ENCODE assay signal across 1 cellular context in the genomic region with DNA sequence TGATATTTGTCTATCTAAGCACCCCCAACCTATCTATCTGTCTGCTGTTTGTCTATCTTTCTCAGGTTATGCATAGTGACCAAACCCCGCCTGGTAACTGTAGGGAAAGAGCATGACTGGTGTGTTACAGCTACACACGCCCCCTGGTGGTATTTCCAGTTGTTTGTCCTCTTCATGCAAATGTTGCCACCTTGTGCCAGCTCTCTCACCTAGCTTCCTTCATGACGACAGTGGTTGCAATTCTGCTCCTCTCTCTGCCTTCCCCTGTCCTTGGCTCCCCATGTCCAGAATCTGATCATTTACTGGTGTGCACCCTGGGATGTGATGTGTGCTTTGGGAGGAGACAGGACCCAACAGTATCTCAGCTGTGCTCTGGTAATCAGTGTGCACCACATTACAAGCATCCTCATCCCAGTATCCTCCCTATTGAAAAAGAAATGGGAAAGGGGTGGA.
TF ChIP-seq lines count a peak whose summit lies in the region.

No MANE protein-coding gene starts in this region.

TF ChIP-seq in HepG2, 621 proteins besides CTCF, POLR2A, EP300 and RAD21 (continued from another document):
- no peak for TF ChIP-seq ZNF781 (CRISPR knock-in tag; IDR thresholded peaks at IDR 0.05; ENCODE audit: borderline replicate concordance, not compliant biosample characterization)
- no peak for TF ChIP-seq ZNF282 (IDR thresholded peaks at IDR 0.05; ENCODE audit: partially characterized antibody)
- TF ChIP-seq SSRP1 (CRISPR knock-in tag; IDR thresholded peaks at IDR 0.05) = 0 out of 2 replicates have a peak, but pooled peaks have one; percentile 51
- TF ChIP-seq ZNF746 (CRISPR knock-in tag; IDR thresholded peaks at IDR 0.05) = no peak
- TF ChIP-seq ZNF777 (CRISPR knock-in tag; IDR thresholded peaks at IDR 0.05) = no peak
- TF ChIP-seq FOXA1 (IDR thresholded peaks at IDR 0.05) = no peak
- TF ChIP-seq FOXA1 (CRISPR knock-in tag; IDR thresholded peaks at IDR 0.05) = peak; percentile 63
- TF ChIP-seq, protein P1, sequence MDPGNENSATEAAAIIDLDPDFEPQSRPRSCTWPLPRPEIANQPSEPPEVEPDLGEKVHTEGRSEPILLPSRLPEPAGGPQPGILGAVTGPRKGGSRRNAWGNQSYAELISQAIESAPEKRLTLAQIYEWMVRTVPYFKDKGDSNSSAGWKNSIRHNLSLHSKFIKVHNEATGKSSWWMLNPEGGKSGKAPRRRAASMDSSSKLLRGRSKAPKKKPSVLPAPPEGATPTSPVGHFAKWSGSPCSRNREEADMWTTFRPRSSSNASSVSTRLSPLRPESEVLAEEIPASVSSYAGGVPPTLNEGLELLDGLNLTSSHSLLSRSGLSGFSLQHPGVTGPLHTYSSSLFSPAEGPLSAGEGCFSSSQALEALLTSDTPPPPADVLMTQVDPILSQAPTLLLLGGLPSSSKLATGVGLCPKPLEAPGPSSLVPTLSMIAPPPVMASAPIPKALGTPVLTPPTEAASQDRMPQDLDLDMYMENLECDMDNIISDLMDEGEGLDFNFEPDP (CRISPR knock-in tag; conservative IDR thresholded peaks at IDR 0.05) = 0 out of 2 replicates have a peak, but pooled peaks have one; percentile 46
- TF ChIP-seq, protein P2, sequence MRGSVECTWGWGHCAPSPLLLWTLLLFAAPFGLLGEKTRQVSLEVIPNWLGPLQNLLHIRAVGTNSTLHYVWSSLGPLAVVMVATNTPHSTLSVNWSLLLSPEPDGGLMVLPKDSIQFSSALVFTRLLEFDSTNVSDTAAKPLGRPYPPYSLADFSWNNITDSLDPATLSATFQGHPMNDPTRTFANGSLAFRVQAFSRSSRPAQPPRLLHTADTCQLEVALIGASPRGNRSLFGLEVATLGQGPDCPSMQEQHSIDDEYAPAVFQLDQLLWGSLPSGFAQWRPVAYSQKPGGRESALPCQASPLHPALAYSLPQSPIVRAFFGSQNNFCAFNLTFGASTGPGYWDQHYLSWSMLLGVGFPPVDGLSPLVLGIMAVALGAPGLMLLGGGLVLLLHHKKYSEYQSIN (CRISPR knock-in tag; IDR thresholded peaks at IDR 0.05; ENCODE audit: borderline replicate concordance) = no peak
- TF ChIP-seq SRSF9 (IDR thresholded peaks at IDR 0.05; ENCODE audit: borderline replicate concordance, insufficient read depth, low read depth, low read length, poor library complexity, severe bottlenecking) = no peak
- peak; percentile 35 for TF ChIP-seq TEAD3 (CRISPR knock-in tag; optimal IDR thresholded peaks at IDR 0.05; ENCODE audit: borderline replicate concordance)
- TF ChIP-seq, protein P3, sequence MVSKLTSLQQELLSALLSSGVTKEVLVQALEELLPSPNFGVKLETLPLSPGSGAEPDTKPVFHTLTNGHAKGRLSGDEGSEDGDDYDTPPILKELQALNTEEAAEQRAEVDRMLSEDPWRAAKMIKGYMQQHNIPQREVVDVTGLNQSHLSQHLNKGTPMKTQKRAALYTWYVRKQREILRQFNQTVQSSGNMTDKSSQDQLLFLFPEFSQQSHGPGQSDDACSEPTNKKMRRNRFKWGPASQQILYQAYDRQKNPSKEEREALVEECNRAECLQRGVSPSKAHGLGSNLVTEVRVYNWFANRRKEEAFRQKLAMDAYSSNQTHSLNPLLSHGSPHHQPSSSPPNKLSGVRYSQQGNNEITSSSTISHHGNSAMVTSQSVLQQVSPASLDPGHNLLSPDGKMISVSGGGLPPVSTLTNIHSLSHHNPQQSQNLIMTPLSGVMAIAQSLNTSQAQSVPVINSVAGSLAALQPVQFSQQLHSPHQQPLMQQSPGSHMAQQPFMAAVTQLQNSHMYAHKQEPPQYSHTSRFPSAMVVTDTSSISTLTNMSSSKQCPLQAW (CRISPR knock-in tag; IDR thresholded peaks at IDR 0.05) = 0 out of 2 replicates have a peak, but pooled peaks have one; percentile 13
- TF ChIP-seq, protein P4, sequence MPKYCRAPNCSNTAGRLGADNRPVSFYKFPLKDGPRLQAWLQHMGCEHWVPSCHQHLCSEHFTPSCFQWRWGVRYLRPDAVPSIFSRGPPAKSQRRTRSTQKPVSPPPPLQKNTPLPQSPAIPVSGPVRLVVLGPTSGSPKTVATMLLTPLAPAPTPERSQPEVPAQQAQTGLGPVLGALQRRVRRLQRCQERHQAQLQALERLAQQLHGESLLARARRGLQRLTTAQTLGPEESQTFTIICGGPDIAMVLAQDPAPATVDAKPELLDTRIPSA (CRISPR knock-in tag; IDR thresholded peaks at IDR 0.05; ENCODE audit: borderline replicate concordance) = no peak
- TF ChIP-seq KDM2A (CRISPR knock-in tag; IDR thresholded peaks at IDR 0.05; ENCODE audit: borderline replicate concordance, low read depth) = peak; percentile 36; the same call in 1 of the 2 replicates
- peak; percentile 57; the same call in 1 of the 2 replicates for TF ChIP-seq ZSCAN21 (CRISPR knock-in tag; IDR thresholded peaks at IDR 0.05; ENCODE audit: borderline replicate concordance)
- TF ChIP-seq NR2F6 (IDR thresholded peaks at IDR 0.05) = no peak
- TF ChIP-seq NR2F6 (CRISPR knock-in tag; IDR thresholded peaks at IDR 0.05) = 0 out of 2 replicates have a peak, but pooled peaks have one; percentile 6
- TF ChIP-seq ZSCAN12 (CRISPR knock-in tag; IDR thresholded peaks at IDR 0.05) = no peak
- 0 out of 2 replicates have a peak, but pooled peaks have one; percentile 33 for TF ChIP-seq DNMT1 (CRISPR knock-in tag; IDR thresholded peaks at IDR 0.05)
- TF ChIP-seq KDM5A (IDR thresholded peaks at IDR 0.05; ENCODE audit: borderline replicate concordance, low read length) = no peak
- TF ChIP-seq NRL (CRISPR knock-in tag; IDR thresholded peaks at IDR 0.05; ENCODE audit: borderline replicate concordance) = no peak
- TF ChIP-seq, protein P5, sequence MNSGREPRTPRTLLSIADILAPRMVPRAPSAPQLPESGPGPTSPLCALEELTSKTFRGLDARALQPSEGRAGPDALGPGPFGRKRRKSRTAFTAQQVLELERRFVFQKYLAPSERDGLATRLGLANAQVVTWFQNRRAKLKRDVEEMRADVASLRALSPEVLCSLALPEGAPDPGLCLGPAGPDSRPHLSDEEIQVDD (CRISPR knock-in tag; IDR thresholded peaks at IDR 0.05; ENCODE audit: borderline replicate concordance) = no peak
- 0 out of 2 replicates have a peak, but pooled peaks have one; percentile 27 for TF ChIP-seq FOSL2 (CRISPR knock-in tag; IDR thresholded peaks at IDR 0.05)
- no peak for TF ChIP-seq IRX3 (CRISPR knock-in tag; IDR thresholded peaks at IDR 0.05; ENCODE audit: borderline replicate concordance, low read depth)
- no peak for TF ChIP-seq SOX6 (IDR thresholded peaks at IDR 0.05)
- TF ChIP-seq SOX6 (CRISPR knock-in tag; IDR thresholded peaks at IDR 0.05) = no peak
- no peak for TF ChIP-seq MXD4 (CRISPR knock-in tag; IDR thresholded peaks at IDR 0.05)
- TF ChIP-seq ZNF451 (CRISPR knock-in tag; IDR thresholded peaks at IDR 0.05) = no peak
TF ChIP-seq in HepG2: peak in this region for 34.
